In the genomic region with DNA sequence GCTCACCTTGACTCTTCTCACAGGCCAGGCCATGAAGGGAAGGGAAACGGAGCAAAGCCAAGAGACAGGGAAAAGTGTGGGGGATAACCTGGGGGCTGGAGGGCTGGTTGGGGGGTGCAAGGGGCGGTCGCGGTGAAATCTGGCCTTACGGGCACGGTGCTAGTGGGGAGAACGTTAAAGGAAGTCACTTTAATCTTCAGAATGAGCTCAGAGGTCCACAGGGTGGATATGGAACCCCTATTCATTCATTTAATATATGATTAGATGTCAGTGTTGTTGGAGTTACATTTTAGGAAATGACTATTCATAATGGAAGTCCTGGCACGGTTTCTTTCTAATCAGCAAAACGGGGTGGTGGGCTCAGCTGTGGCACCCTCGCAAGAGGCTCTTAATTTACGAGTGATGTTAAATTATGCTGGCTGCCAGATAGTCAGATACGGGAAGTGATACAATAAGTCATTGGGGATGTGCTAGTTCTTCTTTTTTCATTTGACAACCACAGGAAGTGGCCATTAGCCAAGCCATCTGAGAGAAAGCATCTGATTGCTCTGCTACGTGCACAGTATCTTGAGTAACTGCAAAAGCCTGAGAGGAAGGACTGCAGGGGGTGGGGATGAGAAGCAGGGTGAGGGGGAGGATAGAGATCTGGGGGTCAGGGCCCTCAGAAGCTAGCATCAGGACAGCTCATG, we compare ENCODE assay signal across 8 cellular contexts.
DNase-seq lines count a peak whose midpoint lies in the region; ATAC-seq and TF ChIP-seq lines count a peak whose summit lies in the region.

No MANE protein-coding gene starts in this region.

- H3K36me3 Mint-ChIP-seq in CD8-positive, alpha-beta memory T cell, result no peaks in the 10 kb centered on the region

- H3K18ac ChIP-seq in neuronal stem cell (ENCODE audit: low read length), result no peak overlapping the region

- H3K14ac ChIP-seq in neuronal stem cell (ENCODE audit: low read length), result no peak overlapping the region

- no peak overlapping the region for H2AK5ac ChIP-seq in neuronal stem cell (ENCODE audit: low read depth, low read length)

- H3K4ac ChIP-seq in neuronal stem cell (ENCODE audit: low read length), result no peak overlapping the region

- no peak for TF ChIP-seq POLR2A in adrenal gland (IDR thresholded peaks at IDR 0.05)

- no peaks in the 10 kb centered on the region for H3K79me1 ChIP-seq in neuronal stem cell (ENCODE audit: low read depth, low read length)

- intact Hi-C loops in adrenal gland (cut with DNase I), result no loop called here

- H4K91ac ChIP-seq in neuronal stem cell (ENCODE audit: low read depth, low read length, poor library complexity), result no peak overlapping the region

- H2AFZ ChIP-seq in neuronal stem cell (ENCODE audit: low read length), result peak overlapping the region; percentile 74

- no peaks in the 10 kb centered on the region for H3K27me3 ChIP-seq in CD8-positive, alpha-beta memory T cell (ENCODE audit: insufficient read depth, low read length, poor library complexity, severe bottlenecking)
- no peaks in the 10 kb centered on the region for H3K27me3 ChIP-seq in adrenal gland
- H3K27me3 ChIP-seq in neuronal stem cell (ENCODE audit: control insufficient read depth in 3 of 3, insufficient read depth in 3 of 3, low read depth in 1 of 3, low read length in 3 of 3), result no peaks in the 10 kb centered on the region

- peak overlapping the region in 5 of 8 donors; percentile 13 to 82 (median 74) for H3K27ac Mint-ChIP-seq in CD8-positive, alpha-beta memory T cell

- no peaks in the 10 kb centered on the region for H3K9me3 Mint-ChIP-seq in CD8-positive, alpha-beta memory T cell

- H3K4me1 ChIP-seq in CD8-positive, alpha-beta memory T cell (ENCODE audit: insufficient read depth, low read length), result peaks cover 4% of the 10 kb centered on the region
- peaks cover 0 to 3% of the 10 kb centered on the region in 2 donors for H3K4me1 ChIP-seq in adrenal gland (replicated peaks in 1 of 2)
- H3K4me1 ChIP-seq in neuronal stem cell (ENCODE audit: control insufficient read depth in 2 of 2, insufficient read depth in 1 of 2, low read depth in 1 of 2, low read length in 2 of 2), result peaks cover 0 to 10% of the 10 kb centered on the region in 2 donors

- H3K4me3 Mint-ChIP-seq in CD8-positive, alpha-beta memory T cell, result peak overlapping the region in 5 of 7 donors; percentile 29 to 80 (median 65)

- no peak overlapping the region for H2BK12ac ChIP-seq in neuronal stem cell (ENCODE audit: low read length)

- TF ChIP-seq CTCF in adrenal gland (IDR thresholded peaks at IDR 0.05) (no peak), foreskin fibroblast (IDR thresholded peaks at IDR 0.05; ENCODE audit: low read depth, low read length) (no peak)

- no peaks in the 10 kb centered on the region for H3K36me3 ChIP-seq in CD8-positive, alpha-beta memory T cell (ENCODE audit: insufficient read depth, low read length)
- H3K36me3 ChIP-seq in adrenal gland (replicated peaks in 1 of 2), result no peaks in the 10 kb centered on the region
- no peaks in the 10 kb centered on the region for H3K36me3 ChIP-seq in neuronal stem cell (replicated peaks in 1 of 2; ENCODE audit: control insufficient read depth in 2 of 2, insufficient read depth in 2 of 2, low read length in 2 of 2)

- H3K9me3 ChIP-seq in CD8-positive, alpha-beta memory T cell (ENCODE audit: low read length), result no peaks in the 10 kb centered on the region
- H3K9me3 ChIP-seq in adrenal gland (replicated peaks in 1 of 3) (no peaks in the 10 kb centered on the region), neuronal stem cell (replicated peaks in 1 of 2; ENCODE audit: control insufficient read depth in 2 of 2, insufficient read depth in 1 of 2, low read depth in 1 of 2, low read length in 2 of 2) (peaks cover 0 to 6% of the 10 kb centered on the region in 2 donors)

- POLR2A ChIA-PET in CD8-positive, alpha-beta memory T cell (lab: Charles Lee), result no interaction called here

- no peak overlapping the region for H2BK15ac ChIP-seq in neuronal stem cell (ENCODE audit: low read length)

- CTCF ChIA-PET in CD8-positive, alpha-beta memory T cell (lab: Charles Lee), result interaction anchor here (1.8 kb wide), 1 partner anchor 14 kb away, joined by 4 read pairs; no protein-coding TSS in a partner anchor

- H3K4me3 ChIP-seq in CD8-positive, alpha-beta memory T cell (ENCODE audit: low read length), result no peak overlapping the region
- H3K4me3 ChIP-seq in adrenal gland (no peak overlapping the region), neuronal stem cell (ENCODE audit: low read length in 2 of 2) (no peak overlapping the region), foreskin fibroblast (ENCODE audit: low read depth in 1 of 2, low read length in 2 of 2) (no peak overlapping the region)

- no peak overlapping the region for H3K4me2 ChIP-seq in neuronal stem cell (ENCODE audit: insufficient read depth, low read length, poor library complexity, severe bottlenecking)

- H4K8ac ChIP-seq in neuronal stem cell (ENCODE audit: low read depth, low read length), result no peak overlapping the region

- H3K27me3 Mint-ChIP-seq in CD8-positive, alpha-beta memory T cell, result peaks cover 0 to 4% of the 10 kb centered on the region in 2 donors

- H3K9ac ChIP-seq in neuronal stem cell (ENCODE audit: low read depth, low read length, poor library complexity), result no peak overlapping the region

- H3K27ac ChIP-seq in CD8-positive, alpha-beta memory T cell (ENCODE audit: low read depth, low read length), result no peak overlapping the region
- H3K27ac ChIP-seq in adrenal gland (no peak overlapping the region), neuronal stem cell (replicated peaks; ENCODE audit: low read length) (no peak overlapping the region)

- H3K23ac ChIP-seq in neuronal stem cell (ENCODE audit: low read depth, low read length, poor library complexity), result no peak overlapping the region

- 47 to 61% (median 53%) methylated on average over 13 of the region's 13 CpGs for WGBS in adrenal gland, 4 donors
- no CpG with 5 or more reads among the region's 13 CpGs for WGBS in neuronal stem cell (ENCODE audit: extremely low coverage in 2 of 2, insufficient read length in 2 of 2, insufficient replicate concordance in 1 of 2), 2 donors

- no peak overlapping the region for H2BK120ac ChIP-seq in neuronal stem cell (ENCODE audit: low read depth, low read length)

- ATAC-seq in GM19468 (IDR thresholded peaks at IDR 0.05; ENCODE audit: extremely low read depth, unreplicated experiment), result peak; percentile 99
- peak; percentile 97 for ATAC-seq in HG03520 (IDR thresholded peaks at IDR 0.05; ENCODE audit: unreplicated experiment)

- H3K4me1 Mint-ChIP-seq in CD8-positive, alpha-beta memory T cell, result peaks cover 13 to 16% (median 16%) of the 10 kb centered on the region in 3 donors

- peak in 1 of 5 donors; percentile 9 for DNase-seq in CD8-positive, alpha-beta memory T cell
- DNase-seq in adrenal gland (peak; percentile 30 to 69 (median 50)), neuronal stem cell (ENCODE audit: low spot score) (no peak), foreskin fibroblast (no peak), ecto neural progenitor cell (ENCODE audit: low spot score) (no peak), mesenteric fat pad (ENCODE audit: low spot score) (no peak)

- no peak overlapping the region for H2BK5ac ChIP-seq in neuronal stem cell (ENCODE audit: low read length)

Comparison
In these comparisons a context has a peak if more than half of its experiments do, and no peak if none do; other contexts are left out.
1. DNase-seq: peak in adrenal gland (7 of 7); none in neuronal stem cell (single experiment), foreskin fibroblast (0 of 2), ecto neural progenitor cell (single experiment) and mesenteric fat pad (single experiment).